ENCODE assay signal across 24 cellular contexts in the genomic region with DNA sequence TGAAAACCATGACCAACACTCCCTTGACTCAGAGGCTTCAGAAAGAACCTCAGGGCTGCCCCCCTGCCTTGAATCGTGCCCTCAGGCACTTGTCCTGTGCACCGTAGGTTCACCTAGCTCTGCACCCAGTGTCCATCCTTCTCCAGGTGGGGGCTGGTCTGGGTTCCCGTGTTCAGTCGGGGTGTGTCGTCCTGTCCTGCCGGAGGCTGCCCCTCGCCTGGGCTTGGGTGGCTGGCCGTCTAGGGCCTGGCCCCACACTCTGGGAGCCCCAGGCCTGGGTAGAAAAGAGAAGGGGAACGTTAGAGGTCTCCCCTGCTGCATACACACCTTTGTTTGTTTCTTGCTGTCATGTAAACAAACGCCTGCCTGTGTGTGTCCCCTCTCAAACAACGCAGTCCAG. TPM values are rescaled to one million over a fixed set of nuclear protein-coding genes. Genes with fewer than 3 reads are reported as not detected.
"Had no signal": no experiment of that assay in that cellular context is flagged by ENCODE, and none has a peak within 500 bp of the region (broad histone marks: within the 10 kb centered on the region; RNA-seq: fewer than 3 reads in every experiment).

No MANE protein-coding gene starts in this region.

- H3K9me3 ChIP-seq: ascending aorta, body of pancreas, Peyer's patch had no signal

- DNase-seq: activated CD4-positive, alpha-beta T cell treated with anti-CD3 and anti-CD28 coated beads, Interleukin-2, amount 10 ng/mL, durations not matched to agents 24 days and 14 days; activated CD4-positive, alpha-beta T cell treated with anti-CD3 and anti-CD28 coated beads, Interleukin-2, amount 50 U/mL, for 48 hours; activated CD4-positive, CD25-positive, alpha-beta regulatory T cell treated with anti-CD3 and anti-CD28 coated beads, Interleukin-2, amount 50 U/mL, for 72 hours; activated CD8-positive, alpha-beta memory T cell treated with anti-CD3 and anti-CD28 coated beads, Interleukin-2, amount 10 ng/mL, durations not matched to agents 7 days and 5 days; activated effector memory CD4-positive, alpha-beta T cell treated with Interleukin-2 at 50 U/mL for 16 hours; activated naive CD4-positive, alpha-beta T cell; activated T-cell treated with anti-CD3 and anti-CD28 coated beads, Interleukin-2, amount 50 U/mL, for 24 hours; body of pancreas; NCI-H1048; NCI-H146; NCI-H187 treated with DMSO at 0.1 percent for 48 hours; NCI-H2081 treated with DMSO at 0.1 percent for 48 hours; NCI-H2171; NCI-H510A treated with DMSO at 0.1 percent for 48 hours; NCI-H69; NK-92 treated with Interleukin-12 subunit alpha and Interleukin-12 subunit beta, amount 100 ng/mL, for 24 hours; OCI-M1; Peyer's patch; Right ventricle myocardium superior; SJCRH30 had no signal

- H3K27ac ChIP-seq: ascending aorta, body of pancreas, Peyer's patch, RWPE1, SJCRH30 had no signal

- H3K4me1 ChIP-seq: ascending aorta, body of pancreas, Peyer's patch, SJCRH30 had no signal

- ATAC-seq: activated CD8-positive, alpha-beta memory T cell treated with anti-CD3 and anti-CD28 coated beads, Interleukin-2, amount 10 ng/mL, durations not matched to agents 7 days and 5 days; body of pancreas; WTC11 had no signal

- H3K27me3 ChIP-seq: ascending aorta, body of pancreas, Peyer's patch, SJCRH30 had no signal

- H3K4me3 ChIP-seq: ascending aorta, body of pancreas, Peyer's patch, SJCRH30 had no signal

- H3K36me3 ChIP-seq: ascending aorta, Peyer's patch, SJCRH30 had no signal

RNA-seq across cellular contexts. Expression of gene CATSPER3, which starts 29.3 kb away (rescaled TPM):
- total RNA-seq: ascending aorta, M059J, SJCRH30 had no signal

RNA-seq across cellular contexts. Expression of gene PITX1, which starts 37.0 kb away (rescaled TPM):
- total RNA-seq: body of pancreas, Right ventricle myocardium superior had no signal
